12 cellular contexts compared by ENCODE assay signal in the genomic region with DNA sequence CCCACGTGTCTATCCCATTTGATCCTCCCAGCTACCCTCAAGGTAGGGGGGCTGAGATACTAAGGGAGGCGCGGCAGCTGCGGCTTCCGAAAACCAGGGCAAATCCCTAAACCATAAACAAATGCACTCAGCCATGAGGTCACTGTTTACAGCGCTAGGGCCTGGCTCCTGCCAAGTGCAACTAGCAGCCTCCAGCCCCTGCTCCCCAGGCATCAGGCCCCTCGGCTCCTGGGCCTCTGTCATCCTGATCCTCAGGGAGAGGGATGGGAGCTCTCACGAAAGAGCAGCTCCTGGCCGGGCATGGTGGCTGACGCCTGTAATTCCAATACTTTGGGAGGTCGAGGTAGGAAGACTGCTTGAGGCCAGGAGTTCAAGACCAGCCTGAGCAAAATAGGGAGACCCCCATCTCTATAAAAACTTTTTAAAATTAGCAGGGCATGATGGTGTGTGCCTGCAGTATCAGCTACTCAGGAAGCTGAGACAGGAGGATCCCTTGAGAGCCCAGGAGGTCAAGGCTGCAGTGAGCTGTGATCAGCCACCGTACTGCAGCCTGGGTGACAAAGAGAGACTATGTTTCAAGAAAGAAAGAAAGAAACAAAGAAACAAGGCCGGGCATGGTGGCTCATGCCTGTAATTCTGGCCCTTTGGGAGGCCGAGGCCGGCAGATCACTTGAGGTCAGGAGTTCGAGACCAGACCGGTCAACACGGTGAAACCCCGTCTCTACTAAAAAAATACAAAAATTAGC. TPM values are rescaled to one million over a fixed set of nuclear protein-coding genes. Genes with fewer than 3 reads are reported as not detected.
DNase-seq lines count a peak whose midpoint lies in the region; ATAC-seq lines count a peak whose summit lies in the region.
"Had no signal": no experiment of that assay in that cellular context is flagged by ENCODE, and none has a peak within 500 bp of the region (broad histone marks: within the 10 kb centered on the region; RNA-seq: fewer than 3 reads in every experiment).

No MANE protein-coding gene starts in this region.

- peak overlapping the region in 1 of 2 donors; percentile 60 for H3K27ac Mint-ChIP-seq in activated naive CD4-positive, alpha-beta T cell treated with anti-CD3 and anti-CD28 coated beads, Interleukin-2, amount 50 U/mL, for 72 hours

- H3K9ac ChIP-seq in subcutaneous abdominal adipose tissue (ENCODE audit: low read length in 5 of 5) = peak overlapping the region in 3 of 5 donors; percentile 11 to 60 (median 40)

- H3K4me3 ChIP-seq in subcutaneous abdominal adipose tissue (ENCODE audit: low read depth in 1 of 5, low read length in 5 of 5) = no peak overlapping the region

- H3K9me3 Mint-ChIP-seq in activated naive CD4-positive, alpha-beta T cell treated with anti-CD3 and anti-CD28 coated beads, Interleukin-2, amount 50 U/mL, for 72 hours = no peaks in the 10 kb centered on the region

- H3K27me3 ChIP-seq in layer of hippocampus (ENCODE audit: control insufficient read depth, insufficient read depth, low read length) = no peaks in the 10 kb centered on the region
- no peaks in the 10 kb centered on the region for H3K27me3 ChIP-seq in subcutaneous abdominal adipose tissue (ENCODE audit: control insufficient read depth in 5 of 5, insufficient read depth in 4 of 5, low read length in 5 of 5)

- no peaks in the 10 kb centered on the region for H3K9me3 ChIP-seq in subcutaneous abdominal adipose tissue (ENCODE audit: control insufficient read depth in 5 of 5, low read length in 5 of 5)

- peaks cover 0 to 13% (median 12%) of the 10 kb centered on the region in 5 donors for H3K36me3 ChIP-seq in subcutaneous abdominal adipose tissue (ENCODE audit: control insufficient read depth in 5 of 5, insufficient read depth in 5 of 5, low read length in 5 of 5)

- no peaks in the 10 kb centered on the region for H3K36me3 Mint-ChIP-seq in activated naive CD4-positive, alpha-beta T cell treated with anti-CD3 and anti-CD28 coated beads, Interleukin-2, amount 50 U/mL, for 72 hours

- peaks cover 19 to 66% (median 52%) of the 10 kb centered on the region in 5 donors for H3K4me1 ChIP-seq in subcutaneous abdominal adipose tissue (ENCODE audit: control insufficient read depth in 5 of 5, insufficient read depth in 5 of 5, low read length in 5 of 5)

- H3K27ac ChIP-seq in layer of hippocampus (ENCODE audit: low read depth, low read length) = peak overlapping the region; percentile 91
- peak overlapping the region; percentile 91 for H3K27ac ChIP-seq in subcutaneous abdominal adipose tissue (ENCODE audit: low read depth, low read length)

- DNase-seq in HCEC 1CT (peak; percentile 77), amniotic epithelial cell (ENCODE audit: low read depth) (peak; percentile 88), RPMI8226 (no peak), EL (no peak)
- no peak for DNase-seq in activated naive CD4-positive, alpha-beta T cell treated with anti-CD3 and anti-CD28 coated beads, Interleukin-2, amount 50 U/mL, for 72 hours (ENCODE audit: low spot score in 2 of 2)
- DNase-seq: activated naive CD4-positive, alpha-beta T cell treated with anti-CD3 and anti-CD28 coated beads, Interleukin-2, amount 50 U/mL, for 16 hours; DMS53; NCI-H524 treated with DMSO at 0.1 percent for 48 hours had no signal

- no peak for ATAC-seq in HG02981 (IDR thresholded peaks at IDR 0.05; ENCODE audit: unreplicated experiment)
- no peak for ATAC-seq in activated naive CD4-positive, alpha-beta T cell treated with anti-CD3 and anti-CD28 coated beads, Interleukin-2, amount 50 U/mL, for 72 hours

RNA-seq across cellular contexts. Expression of gene TLDC2, which starts 42.5 kb away (rescaled TPM):
- not detected for total RNA-seq in activated naive CD4-positive, alpha-beta T cell treated with anti-CD3 and anti-CD28 coated beads, Interleukin-2, amount 50 U/mL, for 72 hours
- total RNA-seq: myocyte had no signal

RNA-seq across cellular contexts. Expression of gene DSN1, which starts 59.9 kb away (rescaled TPM):
- 10 to 100 TPM; 29.3 to 37.8 TPM for total RNA-seq in activated naive CD4-positive, alpha-beta T cell treated with anti-CD3 and anti-CD28 coated beads, Interleukin-2, amount 50 U/mL, for 72 hours

Comparison
In these comparisons a context has a peak if more than half of its experiments do, and no peak if none do; other contexts are left out.
1. DNase-seq: peak in HCEC 1CT (single experiment) and amniotic epithelial cell (single experiment); none in RPMI8226 (single experiment), EL (single experiment) and activated naive CD4-positive, alpha-beta T cell treated with anti-CD3 and anti-CD28 coated beads, Interleukin-2, amount 50 U/mL, for 72 hours (0 of 2).